Comparison of ENCODE assay signal across 9 cellular contexts in genomic region chr11:77198440-77198849, GRCh38.
DNase-seq lines count a peak whose midpoint lies in the region; TF ChIP-seq lines count a peak whose summit lies in the region.
"Had no signal": no experiment of that assay in that cellular context is flagged by ENCODE, and none has a peak within 500 bp of the region (broad histone marks: within the 10 kb centered on the region; RNA-seq: fewer than 3 reads in every experiment).

No MANE protein-coding gene starts in this region.

- H3F3A ChIP-seq in PC-9 (ENCODE audit: insufficient read depth, low read depth) = no peaks in the 10 kb centered on the region

- H3K36me3 Mint-ChIP-seq in activated naive CD4-positive, alpha-beta T cell treated with anti-CD3 and anti-CD28 coated beads, Interleukin-2, amount 10 ng/mL, durations not matched to agents 7 days and 5 days = no peaks in the 10 kb centered on the region
- H3K36me3 Mint-ChIP-seq in type B pancreatic cell = no peaks in the 10 kb centered on the region
- H3K36me3 Mint-ChIP-seq: activated naive CD8-positive, alpha-beta T cell had no signal

- peak; percentile 44 for DNase-seq in activated naive CD4-positive, alpha-beta T cell treated with anti-CD3 and anti-CD28 coated beads, Interleukin-2, amount 10 ng/mL, durations not matched to agents 7 days and 5 days
- no peak for DNase-seq in activated naive CD4-positive, alpha-beta T cell treated with Interleukin-2 at 50 U/mL for 16 hours
- DNase-seq in PC-9 (no peak), fibroblast of villous mesenchyme (ENCODE audit: low read depth) (peak; percentile 7), type B pancreatic cell (ENCODE audit: extremely low spot score, unreplicated experiment) (no peak), DMS153 (lab: John Stamatoyannopoulos, UW) (no peak), NCI-H2029 (lab: John Stamatoyannopoulos, UW) (no peak)
- no peak for DNase-seq in stimulated activated naive CD4-positive, alpha-beta T cell (lab: John Stamatoyannopoulos, UW)

- H3K9me2 ChIP-seq in PC-9 (ENCODE audit: insufficient read depth) = no peaks in the 10 kb centered on the region

- peak; percentile 60 for TF ChIP-seq CTCF in PC-9 (conservative IDR thresholded peaks at IDR 0.05)
- TF ChIP-seq CTCF in fibroblast of villous mesenchyme (IDR thresholded peaks at IDR 0.05; ENCODE audit: insufficient read depth, low read depth, low read length) = peak; percentile 37
- TF ChIP-seq CTCF in type B pancreatic cell (conservative IDR thresholded peaks at IDR 0.05) = peak; percentile 62

- H4K20me1 ChIP-seq in PC-9 (ENCODE audit: insufficient read depth) = no peaks in the 10 kb centered on the region

- no peaks in the 10 kb centered on the region for H3K27me3 Mint-ChIP-seq in activated naive CD4-positive, alpha-beta T cell treated with anti-CD3 and anti-CD28 coated beads, Interleukin-2, amount 10 ng/mL, durations not matched to agents 7 days and 5 days
- no peaks in the 10 kb centered on the region for H3K27me3 Mint-ChIP-seq in type B pancreatic cell
- H3K27me3 Mint-ChIP-seq: activated naive CD8-positive, alpha-beta T cell had no signal

- H3K36me3 ChIP-seq in PC-9 (ENCODE audit: low read depth) = no peaks in the 10 kb centered on the region

- no peak overlapping the region for H3K4me2 ChIP-seq in PC-9

- no peak overlapping the region for H2AFZ ChIP-seq in PC-9

- no peaks in the 10 kb centered on the region for H3K9me3 Mint-ChIP-seq in activated naive CD4-positive, alpha-beta T cell treated with anti-CD3 and anti-CD28 coated beads, Interleukin-2, amount 10 ng/mL, durations not matched to agents 7 days and 5 days
- no peaks in the 10 kb centered on the region for H3K9me3 Mint-ChIP-seq in type B pancreatic cell

- no TSS peak for BruUV-seq in PC-9 (replicated peaks; lab: Mats Ljungman, UMichigan)

- H3K4me1 ChIP-seq in PC-9 (replicated peaks; ENCODE audit: insufficient read depth) = no peaks in the 10 kb centered on the region

- no peaks in the 10 kb centered on the region for H3K4me1 Mint-ChIP-seq in activated naive CD4-positive, alpha-beta T cell treated with anti-CD3 and anti-CD28 coated beads, Interleukin-2, amount 10 ng/mL, durations not matched to agents 7 days and 5 days
- peaks cover 6% of the 10 kb centered on the region for H3K4me1 Mint-ChIP-seq in type B pancreatic cell (ENCODE audit: unreplicated experiment)

- CTCF ChIA-PET in activated naive CD4-positive, alpha-beta T cell treated with anti-CD3 and anti-CD28 coated beads, Interleukin-2, amount 10 ng/mL, durations not matched to agents 7 days and 5 days (lab: Charles Lee) = interaction anchor here (0.7 to 1.3 kb wide), 4 partner anchors 9 to 350 kb away, joined by 3 to 5 read pairs (median 4); partner anchors contain the start of gene MYO7A
- CTCF ChIA-PET in PC-9 (lab: Charles Lee) = interaction anchor here (0.6 kb wide), 1 partner anchor 151 kb away, joined by 10 read pairs; no protein-coding TSS in a partner anchor

- no peak overlapping the region for H3K4me3 ChIP-seq in PC-9
- H3K4me3 ChIP-seq in fibroblast of villous mesenchyme (ENCODE audit: low read depth, low read length) = no peak overlapping the region

- no peaks in the 10 kb centered on the region for H3K27me3 ChIP-seq in PC-9 (ENCODE audit: insufficient read depth, low read depth)

- POLR2A ChIA-PET in PC-9 (lab: Charles Lee; ENCODE audit: unreplicated experiment) = no interaction called here

- no peak overlapping the region for H3K27ac Mint-ChIP-seq in activated naive CD4-positive, alpha-beta T cell treated with anti-CD3 and anti-CD28 coated beads, Interleukin-2, amount 10 ng/mL, durations not matched to agents 7 days and 5 days
- no peak overlapping the region for H3K27ac Mint-ChIP-seq in type B pancreatic cell
- H3K27ac Mint-ChIP-seq: activated naive CD8-positive, alpha-beta T cell had no signal

- H3K9me3 ChIP-seq in PC-9 (ENCODE audit: insufficient read depth, low read depth) = no peaks in the 10 kb centered on the region

- no peaks in the 10 kb centered on the region for H3K79me2 ChIP-seq in PC-9 (ENCODE audit: low read depth)

- no peak overlapping the region for H3K4me3 Mint-ChIP-seq in activated naive CD4-positive, alpha-beta T cell treated with anti-CD3 and anti-CD28 coated beads, Interleukin-2, amount 10 ng/mL, durations not matched to agents 7 days and 5 days
- no peak overlapping the region for H3K4me3 Mint-ChIP-seq in type B pancreatic cell
- H3K4me3 Mint-ChIP-seq: activated naive CD8-positive, alpha-beta T cell had no signal

- no peak overlapping the region for H3K27ac ChIP-seq in PC-9

- intact Hi-C loops in PC-9 (cut with micrococcal nuclease; ENCODE audit: unreplicated experiment) = loop anchor here (10.0 kb wide), 1 partner anchor 186 kb away; no protein-coding TSS in a partner anchor

Comparison
In these comparisons a context has a peak if more than half of its experiments do, and no peak if none do; other contexts are left out.
1. DNase-seq: peak in activated naive CD4-positive, alpha-beta T cell treated with anti-CD3 and anti-CD28 coated beads, Interleukin-2, amount 10 ng/mL, durations not matched to agents 7 days and 5 days (single experiment) and fibroblast of villous mesenchyme (single experiment); none in activated naive CD4-positive, alpha-beta T cell treated with Interleukin-2 at 50 U/mL for 16 hours (single experiment), PC-9 (0 of 2), type B pancreatic cell (single experiment), stimulated activated naive CD4-positive, alpha-beta T cell (0 of 6), DMS153 (single experiment) and NCI-H2029 (single experiment).
2. Peak in every context shown above with its lines, with median percentiles within 50 percentile points of each other: CTCF ChIP-seq.